ENCODE assay signal across 1 cellular context in genomic region chr10:56360967-56361841, GRCh38.
TF ChIP-seq lines count a peak whose summit lies in the region.

Gene ZWINT, minus strand, starts transcription at chr10:56361259. Its CDS starts 23 bp downstream, at chr10:56361236.

TF ChIP-seq in HepG2, 621 proteins besides CTCF, POLR2A, EP300 and RAD21 (continued from another document):
- TF ChIP-seq ZSCAN5A (CRISPR knock-in tag; IDR thresholded peaks at IDR 0.05; ENCODE audit: borderline replicate concordance) (0 out of 2 replicates have a peak, but pooled peaks have one; percentile 30), KDM5B (CRISPR knock-in tag; IDR thresholded peaks at IDR 0.05; ENCODE audit: borderline replicate concordance) (no peak), ZNF782 (CRISPR knock-in tag; IDR thresholded peaks at IDR 0.05; ENCODE audit: borderline replicate concordance) (no peak), NONO (IDR thresholded peaks at IDR 0.05) (no peak), NONO (CRISPR knock-in tag; conservative IDR thresholded peaks at IDR 0.05) (peak; percentile 55; the same call in 1 of the 2 replicates)
